In the genomic region with DNA sequence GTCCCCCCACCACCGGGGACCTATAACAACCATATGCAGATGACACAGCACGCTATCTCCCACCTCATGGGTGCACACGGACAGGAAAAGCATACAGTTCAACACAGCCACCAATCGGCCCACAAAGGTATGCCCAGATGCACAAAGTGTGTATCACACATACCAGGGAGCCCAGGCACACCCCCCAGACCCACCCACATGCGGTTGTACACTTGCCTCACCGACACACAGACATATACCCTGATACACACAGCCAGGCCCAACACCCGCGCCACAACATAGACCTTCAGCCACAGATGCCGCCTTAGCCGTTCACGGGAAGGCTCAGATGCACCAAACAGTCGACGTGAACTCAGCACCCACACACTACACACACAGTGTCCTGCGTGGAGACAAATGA, we compare ENCODE assay signal across 2 cellular contexts.
TF ChIP-seq lines count a peak whose summit lies in the region.

No MANE protein-coding gene starts in this region.

TF ChIP-seq in H1, 55 proteins besides CTCF, POLR2A, EP300 and RAD21:
- no peak for TF ChIP-seq EZH2 (IDR thresholded peaks at IDR 0.05; ENCODE audit: low read depth, low read length, severe bottlenecking)

TF ChIP-seq in neural cell, 6 proteins besides CTCF, POLR2A, EP300 and RAD21:
- TF ChIP-seq MXI1 (conservative IDR thresholded peaks at IDR 0.05; ENCODE audit: poor library complexity, severe bottlenecking), result no peak
- TF ChIP-seq, protein P1, sequence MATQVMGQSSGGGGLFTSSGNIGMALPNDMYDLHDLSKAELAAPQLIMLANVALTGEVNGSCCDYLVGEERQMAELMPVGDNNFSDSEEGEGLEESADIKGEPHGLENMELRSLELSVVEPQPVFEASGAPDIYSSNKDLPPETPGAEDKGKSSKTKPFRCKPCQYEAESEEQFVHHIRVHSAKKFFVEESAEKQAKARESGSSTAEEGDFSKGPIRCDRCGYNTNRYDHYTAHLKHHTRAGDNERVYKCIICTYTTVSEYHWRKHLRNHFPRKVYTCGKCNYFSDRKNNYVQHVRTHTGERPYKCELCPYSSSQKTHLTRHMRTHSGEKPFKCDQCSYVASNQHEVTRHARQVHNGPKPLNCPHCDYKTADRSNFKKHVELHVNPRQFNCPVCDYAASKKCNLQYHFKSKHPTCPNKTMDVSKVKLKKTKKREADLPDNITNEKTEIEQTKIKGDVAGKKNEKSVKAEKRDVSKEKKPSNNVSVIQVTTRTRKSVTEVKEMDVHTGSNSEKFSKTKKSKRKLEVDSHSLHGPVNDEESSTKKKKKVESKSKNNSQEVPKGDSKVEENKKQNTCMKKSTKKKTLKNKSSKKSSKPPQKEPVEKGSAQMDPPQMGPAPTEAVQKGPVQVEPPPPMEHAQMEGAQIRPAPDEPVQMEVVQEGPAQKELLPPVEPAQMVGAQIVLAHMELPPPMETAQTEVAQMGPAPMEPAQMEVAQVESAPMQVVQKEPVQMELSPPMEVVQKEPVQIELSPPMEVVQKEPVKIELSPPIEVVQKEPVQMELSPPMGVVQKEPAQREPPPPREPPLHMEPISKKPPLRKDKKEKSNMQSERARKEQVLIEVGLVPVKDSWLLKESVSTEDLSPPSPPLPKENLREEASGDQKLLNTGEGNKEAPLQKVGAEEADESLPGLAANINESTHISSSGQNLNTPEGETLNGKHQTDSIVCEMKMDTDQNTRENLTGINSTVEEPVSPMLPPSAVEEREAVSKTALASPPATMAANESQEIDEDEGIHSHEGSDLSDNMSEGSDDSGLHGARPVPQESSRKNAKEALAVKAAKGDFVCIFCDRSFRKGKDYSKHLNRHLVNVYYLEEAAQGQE (IDR thresholded peaks at IDR 0.05; ENCODE audit: borderline replicate concordance), result no peak
- no peak for TF ChIP-seq EZH2 (IDR thresholded peaks at IDR 0.05; ENCODE audit: borderline replicate concordance, insufficient read depth, low read length, poor library complexity, severe bottlenecking)
- no peak for TF ChIP-seq SMC3 (conservative IDR thresholded peaks at IDR 0.05; ENCODE audit: poor library complexity)
- TF ChIP-seq POLR2AphosphoS5 (IDR thresholded peaks at IDR 0.05), result no peak
- TF ChIP-seq TAF1 (IDR thresholded peaks at IDR 0.05; ENCODE audit: low read depth), result no peak
